2 cellular contexts compared by ENCODE assay signal in genomic region chr10:5464521-5464920, GRCh38.
TF ChIP-seq lines count a peak whose summit lies in the region.

No MANE protein-coding gene starts in this region.

TF ChIP-seq in IMR-90, 13 proteins besides CTCF, POLR2A, EP300 and RAD21:
- TF ChIP-seq BHLHE40 (IDR thresholded peaks at IDR 0.05; ENCODE audit: low read depth, low read length) (no peak), MXI1 (IDR thresholded peaks at IDR 0.05; ENCODE audit: borderline replicate concordance, low read depth, low read length) (no peak), CEBPB (IDR thresholded peaks at IDR 0.05; ENCODE audit: low read depth, low read length) (no peak), MAFK (IDR thresholded peaks at IDR 0.05; ENCODE audit: low read depth, low read length) (no peak), ELK1 (IDR thresholded peaks at IDR 0.05; ENCODE audit: borderline replicate concordance, low read depth, low read length) (no peak), FOS (IDR thresholded peaks at IDR 0.05; ENCODE audit: low read depth, low read length) (no peak), NFE2L2 (IDR thresholded peaks at IDR 0.05; ENCODE audit: low read depth, low read length) (no peak), CHD1 (IDR thresholded peaks at IDR 0.05; ENCODE audit: low read depth, low read length) (no peak), MAZ (IDR thresholded peaks at IDR 0.05; ENCODE audit: borderline replicate concordance, low read depth, low read length) (no peak), RCOR1 (IDR thresholded peaks at IDR 0.05; ENCODE audit: insufficient replicate concordance, low read length) (no peak), RFX5 (IDR thresholded peaks at IDR 0.05; ENCODE audit: low read depth, low read length) (no peak), SMC3 (IDR thresholded peaks at IDR 0.05; ENCODE audit: low read depth, low read length) (no peak)

TF ChIP-seq in H1, 55 proteins besides CTCF, POLR2A, EP300 and RAD21:
- TF ChIP-seq TAF1 (IDR thresholded peaks at IDR 0.05; ENCODE audit: low read depth, low read length), result no peak
